Comparison of ENCODE assay signal across 16 cellular contexts in the genomic region with DNA sequence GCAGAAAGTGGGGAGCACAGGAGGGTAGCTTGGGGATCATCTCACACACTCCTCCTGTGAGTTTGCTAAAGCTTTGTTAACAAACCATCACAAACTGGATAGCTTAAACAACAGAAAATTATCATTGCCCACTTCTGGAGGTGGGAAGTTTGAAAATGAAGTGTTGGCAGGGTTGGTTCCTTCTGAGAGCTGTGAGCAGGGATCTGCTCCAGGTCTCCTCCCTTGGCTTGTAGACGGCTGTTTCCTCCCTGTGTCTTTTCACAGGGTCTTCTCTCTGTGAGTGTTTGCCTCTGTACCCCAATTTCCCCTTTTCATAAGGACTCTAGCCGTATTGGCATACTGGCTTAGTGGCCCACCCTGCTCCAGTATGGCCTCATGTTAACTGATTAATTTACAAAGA. TPM values are rescaled to one million over a fixed set of nuclear protein-coding genes. Genes with fewer than 3 reads are reported as not detected.
DNase-seq lines count a peak whose midpoint lies in the region; ATAC-seq and TF ChIP-seq lines count a peak whose summit lies in the region.
"Had no signal": no experiment of that assay in that cellular context is flagged by ENCODE, and none has a peak within 500 bp of the region (broad histone marks: within the 10 kb centered on the region; RNA-seq: fewer than 3 reads in every experiment).

No MANE protein-coding gene starts in this region.

- no TSS peak for BruUV-seq in PC-3 (replicated peaks; lab: Mats Ljungman, UMichigan)

- H3K27me3 ChIP-seq in BLaER1 treated with 17β-estradiol and CSF1 and Interleukin-3, amounts not matched to agents 10 nM and 100 nM: no peaks in the 10 kb centered on the region
- H3K27me3 ChIP-seq in stomach smooth muscle (ENCODE audit: control insufficient read depth in 1 of 2, insufficient read depth in 2 of 2, low read length in 2 of 2) (peaks cover 0 to 2% of the 10 kb centered on the region in 2 donors), PC-3 (ENCODE audit: low read length) (peaks cover 69% of the 10 kb centered on the region)

- H3K4me1 ChIP-seq in BLaER1 treated with 17β-estradiol and CSF1 and Interleukin-3, amounts not matched to agents 10 nM and 100 nM: peaks cover 15 to 38% (median 22%) of the 10 kb centered on the region in 10 experiments
- H3K4me1 ChIP-seq in stomach smooth muscle (ENCODE audit: control insufficient read depth, insufficient read depth, low read length): peaks cover 3% of the 10 kb centered on the region
- H3K4me1 ChIP-seq in PC-3 (ENCODE audit: insufficient read depth, low read length): no peaks in the 10 kb centered on the region

- CTCF ChIA-PET in PC-3 (lab: Charles Lee): no interaction called here

- DNase-seq in caudate nucleus (lab: John Stamatoyannopoulos, UW): no peak
- DNase-seq in islet precursor cell: peak; percentile 28
- no peak for DNase-seq in PC-3
- DNase-seq in NCI-H2107 treated with DMSO at 0.1 percent for 48 hours (lab: John Stamatoyannopoulos, UW; ENCODE audit: unreplicated experiment): no peak
- DNase-seq in DMS79 treated with DMSO at 0.1 percent for 48 hours (lab: John Stamatoyannopoulos, UW): no peak
- no peak for DNase-seq in NCI-H1417 (lab: John Stamatoyannopoulos, UW)
- DNase-seq: COR-L47, EL, HFFc6, NCI-H1436, NCI-H2029 treated with DMSO at 0.1 percent for 48 hours, NCI-H510A had no signal

- no peak overlapping the region; a peak in 1 of 22 replicates for H3K9ac ChIP-seq in BLaER1 treated with 17β-estradiol and CSF1 and Interleukin-3, amounts not matched to agents 10 nM and 100 nM
- H3K9ac ChIP-seq in stomach smooth muscle (ENCODE audit: low read length in 2 of 2) (no peak overlapping the region), PC-3 (ENCODE audit: low read length) (no peak overlapping the region)

- H3K27ac ChIP-seq in BLaER1 treated with 17β-estradiol and CSF1 and Interleukin-3, amounts not matched to agents 10 nM and 100 nM: peak overlapping the region in 1 of 11 experiments; percentile 5; a peak in 2 of 22 replicates
- H3K27ac ChIP-seq in caudate nucleus (ENCODE audit: low read depth, low read length) (peak overlapping the region; percentile 58), stomach smooth muscle (ENCODE audit: low read length) (peak overlapping the region; percentile 6), PC-3 (ENCODE audit: low read length) (no peak overlapping the region)

- peaks cover 11 to 28% (median 25%) of the 10 kb centered on the region in 11 experiments for H3K9me3 ChIP-seq in BLaER1 treated with 17β-estradiol and CSF1 and Interleukin-3, amounts not matched to agents 10 nM and 100 nM (replicated peaks in 1 of 11)
- H3K9me3 ChIP-seq in stomach smooth muscle (ENCODE audit: control insufficient read depth in 2 of 2, low read length in 2 of 2) (peaks cover 2 to 5% of the 10 kb centered on the region in 2 donors), PC-3 (ENCODE audit: low read length) (no peaks in the 10 kb centered on the region)

- H3K36me3 ChIP-seq in BLaER1 treated with 17β-estradiol and CSF1 and Interleukin-3, amounts not matched to agents 10 nM and 100 nM: no peaks in the 10 kb centered on the region
- H3K36me3 ChIP-seq in stomach smooth muscle (ENCODE audit: control insufficient read depth in 2 of 2, insufficient read depth in 2 of 2, low read length in 2 of 2) (no peaks in the 10 kb centered on the region), PC-3 (ENCODE audit: low read depth, low read length) (no peaks in the 10 kb centered on the region)

- intact Hi-C loops in PC-3 (cut with micrococcal nuclease): no loop called here

- H4K20me1 ChIP-seq in BLaER1 treated with 17β-estradiol and CSF1 and Interleukin-3, amounts not matched to agents 10 nM and 100 nM: no peaks in the 10 kb centered on the region
- no peaks in the 10 kb centered on the region for H4K20me1 ChIP-seq in PC-3 (ENCODE audit: low read length)

- no peak overlapping the region for H3K4me3 ChIP-seq in BLaER1 treated with 17β-estradiol and CSF1 and Interleukin-3, amounts not matched to agents 10 nM and 100 nM
- H3K4me3 ChIP-seq in stomach smooth muscle (ENCODE audit: low read length in 2 of 2) (no peak overlapping the region), PC-3 (ENCODE audit: low read length) (no peak overlapping the region)
- H3K4me3 ChIP-seq: K562 had no signal

- POLR2A ChIA-PET in PC-3 (lab: Charles Lee; ENCODE audit: unreplicated experiment): no interaction called here

- peak overlapping the region in 7 of 11 experiments; percentile 10 to 82 (median 47); a peak in 9 of 22 replicates for H3K4me2 ChIP-seq in BLaER1 treated with 17β-estradiol and CSF1 and Interleukin-3, amounts not matched to agents 10 nM and 100 nM
- no peak overlapping the region for H3K4me2 ChIP-seq in PC-3 (ENCODE audit: low read length)

- H3F3A ChIP-seq in PC-3 (ENCODE audit: low read length, unreplicated experiment): no peaks in the 10 kb centered on the region

- no peaks in the 10 kb centered on the region for H3K9me2 ChIP-seq in PC-3 (replicated peaks; ENCODE audit: low read length)

- TF ChIP-seq CTCF in PC-3 (conservative IDR thresholded peaks at IDR 0.05; ENCODE audit: low read depth, low read length): no peak

- no peak for ATAC-seq in PC-3
- ATAC-seq: K562, Panc1 had no signal

- H2AFZ ChIP-seq in PC-3 (ENCODE audit: low read length): no peak overlapping the region

- H3K79me2 ChIP-seq in PC-3 (ENCODE audit: low read length): no peaks in the 10 kb centered on the region

RNA-seq across cellular contexts. Expression of gene CXCL12, which starts 32.1 kb away (rescaled TPM):
- 0.12 and 0.47 TPM in 2 replicates for total RNA-seq in PC-3 (2014; rRNA removed)
